ENCODE assay signal across 23 cellular contexts in the genomic region with DNA sequence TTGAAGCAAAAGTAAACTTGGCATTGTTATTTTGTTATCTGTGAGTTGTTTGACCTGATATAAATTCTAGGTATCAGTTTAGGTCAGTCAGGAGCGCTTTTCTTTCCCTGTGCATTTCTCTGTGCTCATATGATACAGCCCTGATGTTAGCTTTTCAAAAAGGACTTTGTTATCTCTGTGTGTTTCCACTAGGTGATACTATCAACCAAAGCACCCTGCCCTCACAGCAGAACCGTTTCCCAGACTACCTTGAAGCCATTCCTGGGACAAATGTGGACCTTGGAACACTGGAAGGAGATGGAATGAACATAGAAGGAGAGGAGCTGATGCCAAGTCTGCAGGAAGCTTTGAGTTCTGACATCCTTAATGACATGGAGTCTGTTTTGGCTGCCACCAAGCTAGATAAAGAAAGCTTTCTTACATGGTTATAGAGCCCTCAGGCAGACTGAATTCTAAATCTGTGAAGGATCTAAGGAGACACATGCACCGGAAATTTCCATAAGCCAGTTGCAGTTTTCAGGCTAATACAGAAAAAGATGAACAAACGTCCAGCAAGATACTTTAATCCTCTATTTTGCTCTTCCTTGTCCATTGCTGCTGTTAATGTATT.
DNase-seq lines count a peak whose midpoint lies in the region; TF ChIP-seq lines count a peak whose summit lies in the region.
"Had no signal": no experiment of that assay in that cellular context is flagged by ENCODE, and none has a peak within 500 bp of the region (broad histone marks: within the 10 kb centered on the region; RNA-seq: fewer than 3 reads in every experiment).

No MANE protein-coding gene starts in this region.

- DNase-seq in DMS153 treated with DMSO at 0.1 percent for 48 hours (lab: John Stamatoyannopoulos, UW; ENCODE audit: unreplicated experiment) (peak; percentile 12), DMS153 (lab: John Stamatoyannopoulos, UW) (no peak), astrocyte of the hippocampus (ENCODE audit: low read depth, low spot score) (peak; percentile 24), mesothelial cell of epicardium (ENCODE audit: low spot score in 2 of 2, unreplicated experiment in 2 of 2) (no peak), suprapubic skin (ENCODE audit: low spot score in 2 of 2) (no peak), spleen (no peak)
- no peak for DNase-seq in activated naive CD4-positive, alpha-beta T cell treated with anti-CD3 and anti-CD28 coated beads, Interleukin-2, amount 50 U/mL, for 16 hours
- no peak for DNase-seq in stimulated activated CD4-positive, alpha-beta T cell treated with anti-CD3 and anti-CD28 coated beads, Interleukin-1b, Interleukin-23, amount 100 ng/mL, for 48 hours
- DNase-seq: 8988T; activated CD8-positive, alpha-beta T cell treated with anti-CD3 and anti-CD28 coated beads, Interleukin-2, amount 10 ng/mL, durations not matched to agents 7 days and 5 days; activated T-cell treated with anti-CD3 and anti-CD28 coated beads, Interleukin-2, amount 50 U/mL, for 4 hours; cortex of kidney; hippocampal formation; Karpas-422; mesendoderm; NCI-H2171; tibial artery had no signal

- peaks cover 55% of the 10 kb centered on the region for H3K4me1 Mint-ChIP-seq in mesothelial cell of epicardium
- H3K4me1 Mint-ChIP-seq: activated naive CD4-positive, alpha-beta T cell treated with anti-CD3 and anti-CD28 coated beads, Interleukin-2, amount 50 U/mL, for 24 hours; B cell; stimulated activated effector memory CD8-positive, alpha-beta T cell treated with anti-CD3 and anti-CD28 coated beads, Interleukin-12 subunit alpha, Interleukin-12 subunit beta, amount 100 ng/mL, for 72 hours had no signal

- no peak overlapping the region for H3K4me3 Mint-ChIP-seq in mesothelial cell of epicardium
- H3K4me3 Mint-ChIP-seq: activated CD8-positive, alpha-beta T cell treated with anti-CD3 and anti-CD28 coated beads, Interleukin-2, amount 10 ng/mL, durations not matched to agents 7 days and 5 days; activated naive CD4-positive, alpha-beta T cell treated with anti-CD3 and anti-CD28 coated beads, Interleukin-2, amount 50 U/mL, for 24 hours; activated T-cell treated with anti-CD3 and anti-CD28 coated beads, Interleukin-2, amount 50 U/mL, for 4 hours; B cell; neural progenitor cell; stimulated activated effector memory CD8-positive, alpha-beta T cell treated with anti-CD3 and anti-CD28 coated beads, Interleukin-12 subunit alpha, Interleukin-12 subunit beta, amount 100 ng/mL, for 72 hours; T-helper 2 cell treated with Interferon-gamma antibody and Interleukin-4, amounts not matched to agents 5 μg/mL and 100 μg/mL, for 36 hours had no signal

- H3K9me3 Mint-ChIP-seq in mesothelial cell of epicardium, result no peaks in the 10 kb centered on the region
- H3K9me3 Mint-ChIP-seq: activated naive CD4-positive, alpha-beta T cell treated with anti-CD3 and anti-CD28 coated beads, Interleukin-2, amount 50 U/mL, for 24 hours; activated T-cell treated with anti-CD3 and anti-CD28 coated beads, Interleukin-2, amount 50 U/mL, for 4 hours; neural progenitor cell; stimulated activated effector memory CD8-positive, alpha-beta T cell treated with anti-CD3 and anti-CD28 coated beads, Interleukin-12 subunit alpha, Interleukin-12 subunit beta, amount 100 ng/mL, for 72 hours; T-helper 2 cell treated with Interferon-gamma antibody and Interleukin-4, amounts not matched to agents 5 μg/mL and 100 μg/mL, for 36 hours had no signal

- H3K27ac Mint-ChIP-seq in mesothelial cell of epicardium, result peak overlapping the region; percentile 92
- H3K27ac Mint-ChIP-seq: activated CD8-positive, alpha-beta T cell treated with anti-CD3 and anti-CD28 coated beads, Interleukin-2, amount 10 ng/mL, durations not matched to agents 7 days and 5 days; activated naive CD4-positive, alpha-beta T cell treated with anti-CD3 and anti-CD28 coated beads, Interleukin-2, amount 50 U/mL, for 24 hours; B cell; neural progenitor cell; stimulated activated effector memory CD8-positive, alpha-beta T cell treated with anti-CD3 and anti-CD28 coated beads, Interleukin-12 subunit alpha, Interleukin-12 subunit beta, amount 100 ng/mL, for 72 hours; T-helper 2 cell treated with Interferon-gamma antibody and Interleukin-4, amounts not matched to agents 5 μg/mL and 100 μg/mL, for 36 hours had no signal

- WGBS in suprapubic skin, result 48% methylated on average over 4 of the region's 4 CpGs
- WGBS in spleen, 5 donors, result 58 to 72% (median 60%) methylated on average over 4 of the region's 4 CpGs

- peaks cover 12% of the 10 kb centered on the region for H3K36me3 ChIP-seq in suprapubic skin
- H3K36me3 ChIP-seq in spleen, result peaks cover 0 to 11% (median 0%) of the 10 kb centered on the region in 6 donors
- H3K36me3 ChIP-seq: neural progenitor cell had no signal

- H3K27ac ChIP-seq in suprapubic skin, result peak overlapping the region; percentile 5
- peak overlapping the region in 1 of 8 donors; percentile 18 for H3K27ac ChIP-seq in spleen
- H3K27ac ChIP-seq: neural progenitor cell, SJSA1 had no signal

- no peak for TF ChIP-seq EP300 in suprapubic skin (IDR thresholded peaks at IDR 0.05)

- H3K27me3 ChIP-seq in suprapubic skin (no peaks in the 10 kb centered on the region), spleen (replicated peaks in 1 of 7) (peaks cover 0 to 4% (median 0%) of the 10 kb centered on the region in 7 donors)
- H3K27me3 ChIP-seq: neural progenitor cell, SJSA1, tibial artery had no signal

- H3K9me3 ChIP-seq in suprapubic skin (no peaks in the 10 kb centered on the region), spleen (no peaks in the 10 kb centered on the region)
- H3K9me3 ChIP-seq: SJSA1, tibial artery had no signal

- TF ChIP-seq POLR2A in suprapubic skin (IDR thresholded peaks at IDR 0.05), result no peak
- TF ChIP-seq POLR2A in spleen (IDR thresholded peaks at IDR 0.05), result no peak

- H3K4me3 ChIP-seq in suprapubic skin, result no peak overlapping the region
- no peak overlapping the region for H3K4me3 ChIP-seq in spleen
- H3K4me3 ChIP-seq: neural progenitor cell, SJSA1, tibial artery had no signal

- peaks cover 49% of the 10 kb centered on the region for H3K4me1 ChIP-seq in suprapubic skin
- no peaks in the 10 kb centered on the region for H3K4me1 ChIP-seq in spleen

- H3K36me3 Mint-ChIP-seq in mesothelial cell of epicardium, result peaks cover 36% of the 10 kb centered on the region
- H3K36me3 Mint-ChIP-seq: activated naive CD4-positive, alpha-beta T cell treated with anti-CD3 and anti-CD28 coated beads, Interleukin-2, amount 50 U/mL, for 24 hours; stimulated activated effector memory CD8-positive, alpha-beta T cell treated with anti-CD3 and anti-CD28 coated beads, Interleukin-12 subunit alpha, Interleukin-12 subunit beta, amount 100 ng/mL, for 72 hours had no signal

- H3K27me3 Mint-ChIP-seq in mesothelial cell of epicardium (ENCODE audit: low read depth), result no peaks in the 10 kb centered on the region

- no peak for TF ChIP-seq CTCF in mesothelial cell of epicardium (IDR thresholded peaks at IDR 0.05; ENCODE audit: unreplicated experiment)
- no peak for TF ChIP-seq CTCF in suprapubic skin (IDR thresholded peaks at IDR 0.05)
- no peak for TF ChIP-seq CTCF in spleen (IDR thresholded peaks at IDR 0.05 in 8 of 11, conservative IDR thresholded peaks at IDR 0.05 in 3 of 11)

- intact Hi-C loops in spleen (cut with DNase I; ENCODE audit: low total_unique reads), result no loop called here

Comparison
In these comparisons a context has a peak if more than half of its experiments do, and no peak if none do; other contexts are left out.
1. DNase-seq: peak in DMS153 treated with DMSO at 0.1 percent for 48 hours (single experiment) and astrocyte of the hippocampus (single experiment); none in DMS153 (single experiment), mesothelial cell of epicardium (0 of 2), suprapubic skin (0 of 2), spleen (single experiment), activated naive CD4-positive, alpha-beta T cell treated with anti-CD3 and anti-CD28 coated beads, Interleukin-2, amount 50 U/mL, for 16 hours (single experiment) and stimulated activated CD4-positive, alpha-beta T cell treated with anti-CD3 and anti-CD28 coated beads, Interleukin-1b, Interleukin-23, amount 100 ng/mL, for 48 hours (single experiment).